Comparison of ENCODE assay signal across 37 cellular contexts in genomic region chr3:38842266-38842965, GRCh38. TPM values are rescaled to one million over a fixed set of nuclear protein-coding genes. Genes with fewer than 3 reads are reported as not detected.
"Had no signal": no experiment of that assay in that cellular context is flagged by ENCODE, and none has a peak within 500 bp of the region (broad histone marks: within the 10 kb centered on the region; RNA-seq: fewer than 3 reads in every experiment).

No MANE protein-coding gene starts in this region.

- H3K36me3 ChIP-seq: adrenal gland, esophagus squamous epithelium, gastroesophageal sphincter, heart right ventricle had no signal

- H3K4me1 ChIP-seq: adrenal gland, body of pancreas, esophagus squamous epithelium, gastroesophageal sphincter, heart right ventricle had no signal

- H3K27ac ChIP-seq: adrenal gland, body of pancreas, esophagus squamous epithelium, gastroesophageal sphincter, heart right ventricle had no signal

- H3K27me3 ChIP-seq: adrenal gland had no signal

- H3K4me1 Mint-ChIP-seq: activated CD4-positive, alpha-beta T cell treated with anti-CD3 and anti-CD28 coated beads for 36 hours; activated CD4-positive, alpha-beta T cell treated with anti-CD3 and anti-CD28 coated beads, Interleukin-2, amount 10 ng/mL, durations not matched to agents 24 days and 14 days; activated CD8-positive, alpha-beta memory T cell treated with anti-CD3 and anti-CD28 coated beads, Interleukin-2, amount 10 ng/mL, durations not matched to agents 7 days and 5 days; activated naive CD4-positive, alpha-beta T cell treated with anti-CD3 and anti-CD28 coated beads, Interleukin-2, amount 50 U/mL, for 24 hours; activated naive CD8-positive, alpha-beta T cell treated with anti-CD3 and anti-CD28 coated beads for 36 hours; activated naive CD8-positive, alpha-beta T cell treated with anti-CD3 and anti-CD28 coated beads, Interleukin-2, amount 50 U/mL, for 24 hours had no signal

- H3K27ac Mint-ChIP-seq: activated CD4-positive, alpha-beta memory T cell treated with anti-CD3 and anti-CD28 coated beads for 36 hours; activated CD4-positive, alpha-beta T cell treated with anti-CD3 and anti-CD28 coated beads for 36 hours; activated CD4-positive, alpha-beta T cell treated with anti-CD3 and anti-CD28 coated beads, Interleukin-2, amount 10 ng/mL, durations not matched to agents 24 days and 14 days; activated CD8-positive, alpha-beta memory T cell treated with anti-CD3 and anti-CD28 coated beads, Interleukin-2, amount 10 ng/mL, durations not matched to agents 7 days and 5 days; activated CD8-positive, alpha-beta T cell treated with anti-CD3 and anti-CD28 coated beads, Interleukin-2, amount 10 ng/mL, durations not matched to agents 7 days and 5 days; activated naive CD4-positive, alpha-beta T cell treated with anti-CD3 and anti-CD28 coated beads for 36 hours; activated naive CD4-positive, alpha-beta T cell treated with anti-CD3 and anti-CD28 coated beads, Interleukin-2, amount 50 U/mL, for 24 hours; activated naive CD8-positive, alpha-beta T cell treated with anti-CD3 and anti-CD28 coated beads for 36 hours; activated naive CD8-positive, alpha-beta T cell treated with anti-CD3 and anti-CD28 coated beads, Interleukin-2, amount 50 U/mL, for 24 hours; activated T-helper 1 cell treated with anti-CD3 and anti-CD28 coated beads, Interleukin-12 subunit alpha, Interleukin-12 subunit beta, Interleukin-2, Interleukin-4 antibody, amounts not matched to agents 30 ng/mL and 10 ng/mL and 1 ng/mL, durations not matched to agents 14 hours and 24 hours and 36 hours; activated T-helper 2 cell treated with anti-CD3 and anti-CD28 coated beads, Interferon-gamma antibody, Interleukin-2, Interleukin-4, amounts not matched to agents 10 μg/mL and 5 μg/mL and 100 μg/mL, durations not matched to agents 14 hours and 24 hours and 36 hours; effector memory CD8-positive, alpha-beta T cell had no signal

- H3K9me3 Mint-ChIP-seq: activated CD4-positive, alpha-beta memory T cell treated with anti-CD3 and anti-CD28 coated beads for 36 hours; activated CD4-positive, alpha-beta T cell treated with anti-CD3 and anti-CD28 coated beads, Interleukin-2, amount 10 ng/mL, durations not matched to agents 24 days and 14 days; activated naive CD4-positive, alpha-beta T cell treated with anti-CD3 and anti-CD28 coated beads for 36 hours; activated naive CD4-positive, alpha-beta T cell treated with anti-CD3 and anti-CD28 coated beads, Interleukin-2, amount 50 U/mL, for 24 hours; activated naive CD8-positive, alpha-beta T cell treated with anti-CD3 and anti-CD28 coated beads for 36 hours; activated naive CD8-positive, alpha-beta T cell treated with anti-CD3 and anti-CD28 coated beads, Interleukin-2, amount 50 U/mL, for 24 hours; activated T-helper 1 cell treated with anti-CD3 and anti-CD28 coated beads, Interleukin-12 subunit alpha, Interleukin-12 subunit beta, Interleukin-2, Interleukin-4 antibody, amounts not matched to agents 30 ng/mL and 10 ng/mL and 1 ng/mL, durations not matched to agents 14 hours and 24 hours and 36 hours; activated T-helper 2 cell treated with anti-CD3 and anti-CD28 coated beads, Interferon-gamma antibody, Interleukin-2, Interleukin-4, amounts not matched to agents 10 μg/mL and 5 μg/mL and 100 μg/mL, durations not matched to agents 14 hours and 24 hours and 36 hours; effector memory CD8-positive, alpha-beta T cell had no signal

- H3K4me3 Mint-ChIP-seq: activated CD4-positive, alpha-beta memory T cell treated with anti-CD3 and anti-CD28 coated beads for 36 hours; activated CD4-positive, alpha-beta T cell treated with anti-CD3 and anti-CD28 coated beads for 36 hours; activated CD4-positive, alpha-beta T cell treated with anti-CD3 and anti-CD28 coated beads, Interleukin-2, amount 10 ng/mL, durations not matched to agents 24 days and 14 days; activated CD8-positive, alpha-beta memory T cell treated with anti-CD3 and anti-CD28 coated beads, Interleukin-2, amount 10 ng/mL, durations not matched to agents 7 days and 5 days; activated CD8-positive, alpha-beta T cell treated with anti-CD3 and anti-CD28 coated beads, Interleukin-2, amount 10 ng/mL, durations not matched to agents 7 days and 5 days; activated naive CD4-positive, alpha-beta T cell treated with anti-CD3 and anti-CD28 coated beads for 36 hours; activated naive CD4-positive, alpha-beta T cell treated with anti-CD3 and anti-CD28 coated beads, Interleukin-2, amount 50 U/mL, for 24 hours; activated naive CD8-positive, alpha-beta T cell treated with anti-CD3 and anti-CD28 coated beads for 36 hours; activated naive CD8-positive, alpha-beta T cell treated with anti-CD3 and anti-CD28 coated beads, Interleukin-2, amount 50 U/mL, for 24 hours; activated T-helper 1 cell treated with anti-CD3 and anti-CD28 coated beads, Interleukin-12 subunit alpha, Interleukin-12 subunit beta, Interleukin-2, Interleukin-4 antibody, amounts not matched to agents 30 ng/mL and 10 ng/mL and 1 ng/mL, durations not matched to agents 14 hours and 24 hours and 36 hours; effector memory CD8-positive, alpha-beta T cell had no signal

- DNase-seq: activated CD4-positive, alpha-beta memory T cell treated with anti-CD3 and anti-CD28 coated beads for 36 hours; activated CD4-positive, alpha-beta T cell treated with anti-CD3 and anti-CD28 coated beads for 36 hours; activated CD4-positive, alpha-beta T cell treated with anti-CD3 and anti-CD28 coated beads, Interleukin-2, amount 10 ng/mL, durations not matched to agents 24 days and 14 days; activated CD4-positive, CD25-positive, alpha-beta regulatory T cell; activated CD4-positive, CD25-positive, alpha-beta regulatory T cell treated with anti-CD3 and anti-CD28 coated beads, Interleukin-2, amount 50 U/mL, for 72 hours; activated CD8-positive, alpha-beta memory T cell treated with anti-CD3 and anti-CD28 coated beads, Interleukin-2, amount 10 ng/mL, durations not matched to agents 7 days and 5 days; activated CD8-positive, alpha-beta memory T cell treated with anti-CD3 and anti-CD28 coated beads, Interleukin-2, amount 50 U/mL, for 4 hours; activated CD8-positive, alpha-beta T cell treated with anti-CD3 and anti-CD28 coated beads, Interleukin-2, amount 10 ng/mL, durations not matched to agents 7 days and 5 days; activated effector memory CD4-positive, alpha-beta T cell treated with anti-CD3 and anti-CD28 coated beads, Interleukin-2, amount 50 U/mL, for 16 hours; activated naive CD4-positive, alpha-beta T cell treated with anti-CD3 and anti-CD28 coated beads for 36 hours; activated naive CD8-positive, alpha-beta T cell treated with anti-CD3 and anti-CD28 coated beads for 36 hours; activated naive CD8-positive, alpha-beta T cell treated with anti-CD3 and anti-CD28 coated beads, Interleukin-2, amount 50 U/mL, for 24 hours; activated T-cell treated with anti-CD3 and anti-CD28 coated beads, Interleukin-2, amount 50 U/mL, for 1 hour; activated T-cell treated with anti-CD3 and anti-CD28 coated beads, Interleukin-2, amount 50 U/mL, for 48 hours; adrenal gland; amygdala; aorta; body of pancreas; caudate nucleus; cortex of kidney; dermis blood vessel endothelial cell; effector CD4-positive, alpha-beta T cell; effector memory CD8-positive, alpha-beta T cell; erythroblast; esophagus squamous epithelium; foreskin melanocyte; heart right ventricle; T-helper 2 cell had no signal

- H3K4me3 ChIP-seq: adrenal gland, body of pancreas, esophagus squamous epithelium, gastroesophageal sphincter, heart right ventricle had no signal

- ATAC-seq: activated CD4-positive, alpha-beta T cell treated with anti-CD3 and anti-CD28 coated beads for 36 hours; activated CD8-positive, alpha-beta memory T cell treated with anti-CD3 and anti-CD28 coated beads, Interleukin-2, amount 10 ng/mL, durations not matched to agents 7 days and 5 days; activated CD8-positive, alpha-beta T cell treated with anti-CD3 and anti-CD28 coated beads, Interleukin-2, amount 10 ng/mL, durations not matched to agents 7 days and 5 days; activated naive CD8-positive, alpha-beta T cell treated with anti-CD3 and anti-CD28 coated beads, Interleukin-2, amount 50 U/mL, for 24 hours; body of pancreas; effector memory CD8-positive, alpha-beta T cell; gastroesophageal sphincter; heart right ventricle had no signal

- H3K36me3 Mint-ChIP-seq: activated CD4-positive, alpha-beta memory T cell treated with anti-CD3 and anti-CD28 coated beads for 36 hours; activated CD8-positive, alpha-beta memory T cell treated with anti-CD3 and anti-CD28 coated beads, Interleukin-2, amount 10 ng/mL, durations not matched to agents 7 days and 5 days; activated naive CD4-positive, alpha-beta T cell treated with anti-CD3 and anti-CD28 coated beads, Interleukin-2, amount 50 U/mL, for 24 hours; activated naive CD8-positive, alpha-beta T cell treated with anti-CD3 and anti-CD28 coated beads for 36 hours had no signal

- H3K9me3 ChIP-seq: body of pancreas, esophagus squamous epithelium, gastroesophageal sphincter, heart right ventricle had no signal

RNA-seq across cellular contexts. Expression of gene SCN10A, which starts 26.4 kb away (rescaled TPM):
- total RNA-seq: activated CD4-positive, alpha-beta memory T cell treated with anti-CD3 and anti-CD28 coated beads for 36 hours; activated CD4-positive, alpha-beta T cell treated with anti-CD3 and anti-CD28 coated beads for 36 hours; activated CD4-positive, alpha-beta T cell treated with anti-CD3 and anti-CD28 coated beads, Interleukin-2, amount 10 ng/mL, durations not matched to agents 24 days and 14 days; activated CD8-positive, alpha-beta memory T cell treated with anti-CD3 and anti-CD28 coated beads for 36 hours; activated CD8-positive, alpha-beta memory T cell treated with anti-CD3 and anti-CD28 coated beads, Interleukin-2, amount 10 ng/mL, durations not matched to agents 7 days and 5 days; activated CD8-positive, alpha-beta T cell treated with anti-CD3 and anti-CD28 coated beads, Interleukin-2, amount 10 ng/mL, durations not matched to agents 7 days and 5 days; activated naive CD4-positive, alpha-beta T cell treated with anti-CD3 and anti-CD28 coated beads for 36 hours; activated naive CD8-positive, alpha-beta T cell treated with anti-CD3 and anti-CD28 coated beads for 36 hours; activated T-helper 1 cell treated with anti-CD3 and anti-CD28 coated beads, Interleukin-12 subunit alpha, Interleukin-12 subunit beta, Interleukin-2, Interleukin-4 antibody, amounts not matched to agents 30 ng/mL and 10 ng/mL and 1 ng/mL, durations not matched to agents 14 hours and 24 hours and 36 hours; activated T-helper 2 cell treated with anti-CD3 and anti-CD28 coated beads, Interferon-gamma antibody, Interleukin-2, Interleukin-4, amounts not matched to agents 10 μg/mL and 5 μg/mL and 100 μg/mL, durations not matched to agents 14 hours and 24 hours and 36 hours; adrenal gland; aorta; body of pancreas; chondrocyte; dermis blood vessel endothelial cell; esophagus squamous epithelium; fibroblast of lung; fibroblast of villous mesenchyme; glomerular endothelial cell had no signal
- polyA plus RNA-seq: adrenal gland, aorta, fibroblast of lung had no signal
